In the genomic region with DNA sequence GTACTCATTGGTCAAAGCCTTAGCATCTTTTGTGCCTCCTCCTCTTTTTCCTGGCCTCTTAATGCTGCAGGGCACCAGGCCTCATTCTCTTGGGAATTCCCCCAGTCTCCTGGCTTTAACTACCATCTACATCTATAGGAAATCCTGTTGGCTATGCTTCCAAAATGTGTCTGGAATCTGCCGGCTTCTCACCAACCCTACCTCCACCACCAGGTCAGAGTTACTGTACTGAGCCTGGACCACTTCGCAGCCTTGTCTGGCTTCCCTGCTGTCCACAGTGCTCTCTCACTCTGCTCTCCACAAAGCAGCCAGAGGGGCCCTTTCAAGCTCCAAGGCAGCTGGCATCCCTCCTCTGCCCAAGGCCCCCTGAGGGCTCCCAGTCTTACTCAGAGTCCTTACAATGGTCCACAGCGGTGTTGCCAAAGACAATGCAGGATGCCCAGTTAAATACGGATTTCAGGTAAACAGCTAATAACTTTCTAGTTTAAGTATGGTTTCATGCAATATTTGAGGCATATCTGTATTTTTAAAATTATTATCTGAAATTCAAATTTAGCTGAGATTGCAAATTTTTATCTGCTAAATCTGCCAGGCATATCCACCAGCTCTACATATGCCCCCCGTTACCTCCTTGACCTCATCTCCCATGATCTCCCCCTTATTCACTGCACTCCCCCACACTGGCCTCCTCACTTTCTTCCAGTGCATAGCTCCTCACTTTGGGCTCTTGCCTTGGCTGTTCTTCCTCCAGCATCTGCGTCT, we compare ENCODE assay signal across 2 cellular contexts.
A peak's percentile ranks its signal among the peaks of the same experiment; 100 is the strongest.
TF ChIP-seq lines count a peak whose summit lies in the region.

No MANE protein-coding gene starts in this region.

TF ChIP-seq in IMR-90, 13 proteins besides CTCF, POLR2A, EP300 and RAD21:
- TF ChIP-seq RFX5 (IDR thresholded peaks at IDR 0.05; ENCODE audit: low read depth, low read length) = no peak
- peak; percentile 91 for TF ChIP-seq MAFK (IDR thresholded peaks at IDR 0.05; ENCODE audit: low read depth, low read length)
- no peak for TF ChIP-seq BHLHE40 (IDR thresholded peaks at IDR 0.05; ENCODE audit: low read depth, low read length)
- TF ChIP-seq FOS (IDR thresholded peaks at IDR 0.05; ENCODE audit: low read depth, low read length) = no peak
- no peak for TF ChIP-seq NFE2L2 (IDR thresholded peaks at IDR 0.05; ENCODE audit: low read depth, low read length)
- TF ChIP-seq, protein P1, sequence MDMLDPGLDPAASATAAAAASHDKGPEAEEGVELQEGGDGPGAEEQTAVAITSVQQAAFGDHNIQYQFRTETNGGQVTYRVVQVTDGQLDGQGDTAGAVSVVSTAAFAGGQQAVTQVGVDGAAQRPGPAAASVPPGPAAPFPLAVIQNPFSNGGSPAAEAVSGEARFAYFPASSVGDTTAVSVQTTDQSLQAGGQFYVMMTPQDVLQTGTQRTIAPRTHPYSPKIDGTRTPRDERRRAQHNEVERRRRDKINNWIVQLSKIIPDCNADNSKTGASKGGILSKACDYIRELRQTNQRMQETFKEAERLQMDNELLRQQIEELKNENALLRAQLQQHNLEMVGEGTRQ (IDR thresholded peaks at IDR 0.05; ENCODE audit: low read depth, low read length) = no peak
- TF ChIP-seq SMC3 (IDR thresholded peaks at IDR 0.05; ENCODE audit: low read depth, low read length) = no peak
TF ChIP-seq in IMR-90: peak in this region for 1.

TF ChIP-seq in H1, 55 proteins besides CTCF, POLR2A, EP300 and RAD21:
- TF ChIP-seq MAFK (IDR thresholded peaks at IDR 0.05; ENCODE audit: low read depth, low read length) (peak; percentile 64; the same call in 1 of the 2 replicates), HDAC2 (IDR thresholded peaks at IDR 0.05; ENCODE audit: borderline replicate concordance in 1 of 2, low read depth in 2 of 2, low read length in 2 of 2) (no peak)
